28 cellular contexts compared by ENCODE assay signal in genomic region chr5:2265341-2265740, GRCh38.
"Had no signal": no experiment of that assay in that cellular context is flagged by ENCODE, and none has a peak within 500 bp of the region (broad histone marks: within the 10 kb centered on the region; RNA-seq: fewer than 3 reads in every experiment).

No MANE protein-coding gene starts in this region.

- H3K27ac ChIP-seq: stomach, suprapubic skin, testis, thoracic aorta, thyroid gland, tibial artery, tibial nerve, transverse colon, upper lobe of left lung, upper lobe of right lung, uterus, vagina had no signal

- H3K9me3 ChIP-seq: stomach, suprapubic skin, testis, thoracic aorta, thyroid gland, tibial artery, tibial nerve, transverse colon, upper lobe of left lung, upper lobe of right lung, uterus, vagina had no signal

- H3K4me3 ChIP-seq: stomach, suprapubic skin, testis, thoracic aorta, thyroid gland, tibial artery, tibial nerve, transverse colon, upper lobe of left lung, upper lobe of right lung, uterus, vagina had no signal

- H3K36me3 Mint-ChIP-seq: stimulated activated effector memory CD8-positive, alpha-beta T cell treated with anti-CD3 and anti-CD28 coated beads, Interleukin-12 subunit alpha, Interleukin-12 subunit beta, amount 100 ng/mL, for 72 hours; stimulated activated memory B cell treated with anti-CD40 and anti-IgM and Interleukin-4, amounts not matched to agents 10 μg/mL and 1 μg/mL and 100 μg/mL, for 72 hours; stimulated activated naive B cell treated with anti-CD40 and anti-IgM and Interleukin-4, amounts not matched to agents 10 μg/mL and 1 μg/mL and 100 μg/mL, for 72 hours; type B pancreatic cell had no signal

- H3K36me3 ChIP-seq: stomach, suprapubic skin, thoracic aorta, thyroid gland, tibial artery, tibial nerve, transverse colon, upper lobe of left lung, upper lobe of right lung, uterus, vagina had no signal

- H3K4me3 Mint-ChIP-seq: stimulated activated effector memory CD8-positive, alpha-beta T cell treated with anti-CD3 and anti-CD28 coated beads, Interleukin-12 subunit alpha, Interleukin-12 subunit beta, amount 100 ng/mL, for 72 hours; stimulated activated memory B cell treated with anti-CD40 and anti-IgM and Interleukin-4, amounts not matched to agents 10 μg/mL and 1 μg/mL and 100 μg/mL, for 72 hours; stimulated activated naive B cell treated with anti-CD40 and anti-IgM and Interleukin-4, amounts not matched to agents 10 μg/mL and 1 μg/mL and 100 μg/mL, for 72 hours; stimulated activated naive CD8-positive, alpha-beta T cell treated with anti-CD3 and anti-CD28 coated beads, Interleukin-15, amount 100 ng/mL, for 72 hours; stimulated activated naive CD8-positive, alpha-beta T cell treated with anti-CD3 and anti-CD28 coated beads, Interleukin-15, Interleukin-2, amounts not matched to agents 100 ng/mL and 50 ng/mL, for 24 hours; type B pancreatic cell had no signal

- H3K4me1 Mint-ChIP-seq: stimulated activated effector memory CD8-positive, alpha-beta T cell treated with anti-CD3 and anti-CD28 coated beads, Interleukin-12 subunit alpha, Interleukin-12 subunit beta, amount 100 ng/mL, for 72 hours; stimulated activated memory B cell treated with anti-CD40 and anti-IgM and Interleukin-4, amounts not matched to agents 10 μg/mL and 1 μg/mL and 100 μg/mL, for 72 hours; stimulated activated naive B cell treated with anti-CD40 and anti-IgM and Interleukin-4, amounts not matched to agents 10 μg/mL and 1 μg/mL and 100 μg/mL, for 72 hours; stimulated activated naive CD8-positive, alpha-beta T cell treated with anti-CD3 and anti-CD28 coated beads, Interleukin-15, amount 100 ng/mL, for 72 hours had no signal

- H3K27me3 ChIP-seq: testis, thyroid gland, tibial nerve, upper lobe of left lung, upper lobe of right lung, uterus, vagina had no signal

- H3K27ac Mint-ChIP-seq: stimulated activated effector memory CD8-positive, alpha-beta T cell treated with anti-CD3 and anti-CD28 coated beads, Interleukin-12 subunit alpha, Interleukin-12 subunit beta, amount 100 ng/mL, for 72 hours; stimulated activated memory B cell treated with anti-CD40 and anti-IgM and Interleukin-4, amounts not matched to agents 10 μg/mL and 1 μg/mL and 100 μg/mL, for 72 hours; stimulated activated naive B cell treated with anti-CD40 and anti-IgM and Interleukin-4, amounts not matched to agents 10 μg/mL and 1 μg/mL and 100 μg/mL, for 72 hours; stimulated activated naive CD8-positive, alpha-beta T cell treated with anti-CD3 and anti-CD28 coated beads, Interleukin-15, Interleukin-2, amounts not matched to agents 100 ng/mL and 50 ng/mL, for 24 hours; type B pancreatic cell had no signal

- DNase-seq: stimulated activated CD4-positive, alpha-beta T cell treated with anti-CD3 and anti-CD28 coated beads, Interleukin-2, amount 100 ng/mL, for 48 hours; stimulated activated CD4-positive, alpha-beta T cell treated with anti-CD3 and anti-CD28 coated beads, Interleukin-4, amount 100 ng/mL, for 1 hour; stimulated activated CD4-positive, alpha-beta T cell treated with anti-CD3 and anti-CD28 coated beads, Interleukin-4, amount 100 ng/mL, for 24 hours; stimulated activated CD4-positive, alpha-beta T cell treated with anti-CD3 and anti-CD28 coated beads, Interleukin-4, amount 100 ng/mL, for 4 hours; stimulated activated CD8-positive, alpha-beta memory T cell treated with anti-CD3 and anti-CD28 coated beads, Interleukin-4, amount 100 ng/mL, for 48 hours; stimulated activated naive B cell treated with anti-CD40 and anti-IgM and Interleukin-4, amounts not matched to agents 10 μg/mL and 1 μg/mL and 100 μg/mL, for 72 hours; stimulated activated naive CD4-positive, alpha-beta T cell; stimulated activated naive CD4-positive, alpha-beta T cell treated with Interleukin-2 at 50 U/mL for 16 hours; stimulated activated naive CD8-positive, alpha-beta T cell treated with anti-CD3 and anti-CD28 coated beads, Interleukin-15, amount 100 ng/mL, for 72 hours; stimulated activated naive CD8-positive, alpha-beta T cell treated with anti-CD3 and anti-CD28 coated beads, Interleukin-15, Interleukin-2, amounts not matched to agents 100 U/mL and 50 U/mL, for 24 hours; substantia nigra; testis; thyroid gland; tibial artery; transverse colon; trophoblast cell; upper lobe of left lung; upper lobe of right lung; uterus had no signal

- ATAC-seq: stimulated activated effector memory CD8-positive, alpha-beta T cell treated with anti-CD3 and anti-CD28 coated beads, Interleukin-12 subunit alpha, Interleukin-12 subunit beta, amount 100 ng/mL, for 72 hours; stimulated activated memory B cell treated with anti-CD40 and anti-IgM and Interleukin-4, amounts not matched to agents 10 μg/mL and 1 μg/mL and 100 μg/mL, for 72 hours; stimulated activated naive B cell treated with anti-CD40 and anti-IgM and Interleukin-4, amounts not matched to agents 10 μg/mL and 1 μg/mL and 100 μg/mL, for 72 hours; stimulated activated naive CD8-positive, alpha-beta T cell treated with anti-CD3 and anti-CD28 coated beads, Interleukin-15, amount 100 ng/mL, for 72 hours; stimulated activated naive CD8-positive, alpha-beta T cell treated with anti-CD3 and anti-CD28 coated beads, Interleukin-15, Interleukin-2, amounts not matched to agents 100 U/mL and 50 U/mL, for 24 hours; upper lobe of right lung had no signal

- H3K9me3 Mint-ChIP-seq: stimulated activated naive CD8-positive, alpha-beta T cell treated with anti-CD3 and anti-CD28 coated beads, Interleukin-15, amount 100 ng/mL, for 72 hours; type B pancreatic cell had no signal

- H3K4me1 ChIP-seq: stomach, suprapubic skin, testis, thyroid gland, tibial artery, tibial nerve, transverse colon, upper lobe of left lung, upper lobe of right lung, uterus, vagina had no signal
